ENCODE assay signal across 1 cellular context in the genomic region with DNA sequence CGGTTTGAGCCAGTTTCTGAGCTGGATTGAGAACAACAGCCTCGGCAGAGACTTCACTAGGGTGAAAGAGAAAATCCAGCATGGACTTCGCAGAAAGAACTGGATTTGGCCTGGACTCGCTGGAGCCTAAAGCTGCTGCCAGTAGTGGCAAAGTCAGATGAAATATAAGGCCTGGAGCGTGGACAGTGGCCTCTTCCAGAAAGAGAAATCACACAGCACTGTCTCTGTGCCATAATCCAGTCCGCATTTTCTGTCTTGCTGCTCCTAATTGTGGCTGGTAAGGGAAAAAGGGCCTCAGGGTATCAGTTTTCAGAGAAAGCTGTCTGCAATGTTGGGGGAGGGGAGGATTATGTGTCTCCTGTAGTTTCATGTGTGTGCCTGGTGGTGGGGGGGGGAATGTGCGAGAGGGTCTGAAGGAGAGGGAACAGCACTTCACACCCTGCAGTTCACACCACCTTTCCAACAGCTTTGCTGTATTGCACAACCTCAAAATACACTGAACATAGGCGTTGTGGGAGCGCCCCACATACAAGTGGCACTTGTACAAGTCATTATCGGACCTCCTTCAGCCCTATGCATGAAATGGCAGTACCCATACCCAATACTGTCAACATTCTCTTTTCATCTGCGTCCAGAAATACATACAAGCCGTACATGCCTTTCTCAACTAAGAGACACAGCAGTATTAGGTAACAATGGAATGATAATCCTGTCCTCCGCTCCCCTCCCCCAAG.
TF ChIP-seq lines count a peak whose summit lies in the region.

No MANE protein-coding gene starts in this region.

TF ChIP-seq in K562, 482 proteins besides CTCF, POLR2A, EP300 and RAD21 (continued from another document and continues in another):
- TF ChIP-seq MGA (IDR thresholded peaks at IDR 0.05) (peak; percentile 82), ZBTB5 (IDR thresholded peaks at IDR 0.05) (no peak), STAT6 (CRISPR knock-in tag; IDR thresholded peaks at IDR 0.05) (no peak), ETV6 (IDR thresholded peaks at IDR 0.05; ENCODE audit: borderline replicate concordance in 1 of 2, low read depth in 2 of 2, low read length in 1 of 2) (no peak), ETV6 (CRISPR knock-in tag; IDR thresholded peaks at IDR 0.05; ENCODE audit: borderline replicate concordance) (no peak), SIX5 (IDR thresholded peaks at IDR 0.05; ENCODE audit: borderline replicate concordance in 1 of 2, insufficient read depth in 1 of 2, low read depth in 1 of 2, low read length in 2 of 2) (no peak), ZNF507 (tag; conservative IDR thresholded peaks at IDR 0.05) (no peak), TCF3 (CRISPR knock-in tag; IDR thresholded peaks at IDR 0.05) (no peak), KDM4B (IDR thresholded peaks at IDR 0.05; ENCODE audit: borderline replicate concordance in 2 of 2, low read depth in 1 of 2) (no peak), ZC3H8 (IDR thresholded peaks at IDR 0.05) (no peak), BRCA1 (IDR thresholded peaks at IDR 0.05) (no peak), BRCA1 (CRISPR knock-in tag; IDR thresholded peaks at IDR 0.05) (no peak), CSDE1 (IDR thresholded peaks at IDR 0.05) (peak in 1 of 2 experiments; percentile 62; a peak in 1 of 4 replicates), HDGF (IDR thresholded peaks at IDR 0.05) (no peak), NFE2 (IDR thresholded peaks at IDR 0.05; ENCODE audit: low read depth) (peak; percentile 26; the same call in 1 of the 2 replicates), ELF4 (CRISPR knock-in tag; IDR thresholded peaks at IDR 0.05) (no peak), EHMT2 (IDR thresholded peaks at IDR 0.05) (no peak), SNIP1 (IDR thresholded peaks at IDR 0.05; ENCODE audit: low read depth) (no peak), FOXM1 (IDR thresholded peaks at IDR 0.05; ENCODE audit: low read depth) (peak; percentile 99), FOXM1 (CRISPR knock-in tag; IDR thresholded peaks at IDR 0.05; ENCODE audit: low read depth) (no peak), MCM3 (IDR thresholded peaks at IDR 0.05) (no peak), TBL1XR1 (IDR thresholded peaks at IDR 0.05; ENCODE audit: low read length in 2 of 2) (peak; percentile 81 to 92), TRIM24 (IDR thresholded peaks at IDR 0.05) (peak; percentile 79 to 97), ZZZ3 (IDR thresholded peaks at IDR 0.05) (no peak), MCM7 (IDR thresholded peaks at IDR 0.05) (no peak), SMARCA5 (IDR thresholded peaks at IDR 0.05) (peak; percentile 92), CXXC5 (CRISPR knock-in tag; IDR thresholded peaks at IDR 0.05) (peak; percentile 47), FOXP1 (CRISPR knock-in tag; IDR thresholded peaks at IDR 0.05) (no peak), VEZF1 (CRISPR knock-in tag; IDR thresholded peaks at IDR 0.05) (peak; percentile 86), SMAD1 (IDR thresholded peaks at IDR 0.05; ENCODE audit: low read depth, low read length, partially characterized antibody) (no peak), HDAC2 (IDR thresholded peaks at IDR 0.05) (0 out of 2 replicates have a peak, but pooled peaks have one; percentile 50), KHSRP (IDR thresholded peaks at IDR 0.05) (no peak), WHSC1 (IDR thresholded peaks at IDR 0.05; ENCODE audit: low read length) (no peak), GABPA (tag; conservative IDR thresholded peaks at IDR 0.05; ENCODE audit: low read depth) (peak; percentile 11; the same call in 1 of the 2 replicates), RAD51 (IDR thresholded peaks at IDR 0.05; ENCODE audit: borderline replicate concordance, low read depth) (peak; percentile 49; the same call in 1 of the 2 replicates), KLF13 (tag; IDR thresholded peaks at IDR 0.05; ENCODE audit: borderline replicate concordance, low read depth) (no peak), POLR2AphosphoS2 (IDR thresholded peaks at IDR 0.05; ENCODE audit: low read length) (no peak)
- TF ChIP-seq, protein P1, sequence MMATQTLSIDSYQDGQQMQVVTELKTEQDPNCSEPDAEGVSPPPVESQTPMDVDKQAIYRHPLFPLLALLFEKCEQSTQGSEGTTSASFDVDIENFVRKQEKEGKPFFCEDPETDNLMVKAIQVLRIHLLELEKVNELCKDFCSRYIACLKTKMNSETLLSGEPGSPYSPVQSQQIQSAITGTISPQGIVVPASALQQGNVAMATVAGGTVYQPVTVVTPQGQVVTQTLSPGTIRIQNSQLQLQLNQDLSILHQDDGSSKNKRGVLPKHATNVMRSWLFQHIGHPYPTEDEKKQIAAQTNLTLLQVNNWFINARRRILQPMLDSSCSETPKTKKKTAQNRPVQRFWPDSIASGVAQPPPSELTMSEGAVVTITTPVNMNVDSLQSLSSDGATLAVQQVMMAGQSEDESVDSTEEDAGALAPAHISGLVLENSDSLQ (IDR thresholded peaks at IDR 0.05), result peak; percentile 80
- TF ChIP-seq, protein P2, sequence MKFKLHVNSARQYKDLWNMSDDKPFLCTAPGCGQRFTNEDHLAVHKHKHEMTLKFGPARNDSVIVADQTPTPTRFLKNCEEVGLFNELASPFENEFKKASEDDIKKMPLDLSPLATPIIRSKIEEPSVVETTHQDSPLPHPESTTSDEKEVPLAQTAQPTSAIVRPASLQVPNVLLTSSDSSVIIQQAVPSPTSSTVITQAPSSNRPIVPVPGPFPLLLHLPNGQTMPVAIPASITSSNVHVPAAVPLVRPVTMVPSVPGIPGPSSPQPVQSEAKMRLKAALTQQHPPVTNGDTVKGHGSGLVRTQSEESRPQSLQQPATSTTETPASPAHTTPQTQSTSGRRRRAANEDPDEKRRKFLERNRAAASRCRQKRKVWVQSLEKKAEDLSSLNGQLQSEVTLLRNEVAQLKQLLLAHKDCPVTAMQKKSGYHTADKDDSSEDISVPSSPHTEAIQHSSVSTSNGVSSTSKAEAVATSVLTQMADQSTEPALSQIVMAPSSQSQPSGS (CRISPR knock-in tag; IDR thresholded peaks at IDR 0.05), result no peak
- TF ChIP-seq, protein P3, sequence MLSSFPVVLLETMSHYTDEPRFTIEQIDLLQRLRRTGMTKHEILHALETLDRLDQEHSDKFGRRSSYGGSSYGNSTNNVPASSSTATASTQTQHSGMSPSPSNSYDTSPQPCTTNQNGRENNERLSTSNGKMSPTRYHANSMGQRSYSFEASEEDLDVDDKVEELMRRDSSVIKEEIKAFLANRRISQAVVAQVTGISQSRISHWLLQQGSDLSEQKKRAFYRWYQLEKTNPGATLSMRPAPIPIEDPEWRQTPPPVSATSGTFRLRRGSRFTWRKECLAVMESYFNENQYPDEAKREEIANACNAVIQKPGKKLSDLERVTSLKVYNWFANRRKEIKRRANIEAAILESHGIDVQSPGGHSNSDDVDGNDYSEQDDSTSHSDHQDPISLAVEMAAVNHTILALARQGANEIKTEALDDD (IDR thresholded peaks at IDR 0.05), result peak; percentile 63
